ENCODE assay signal across 17 cellular contexts in the genomic region with DNA sequence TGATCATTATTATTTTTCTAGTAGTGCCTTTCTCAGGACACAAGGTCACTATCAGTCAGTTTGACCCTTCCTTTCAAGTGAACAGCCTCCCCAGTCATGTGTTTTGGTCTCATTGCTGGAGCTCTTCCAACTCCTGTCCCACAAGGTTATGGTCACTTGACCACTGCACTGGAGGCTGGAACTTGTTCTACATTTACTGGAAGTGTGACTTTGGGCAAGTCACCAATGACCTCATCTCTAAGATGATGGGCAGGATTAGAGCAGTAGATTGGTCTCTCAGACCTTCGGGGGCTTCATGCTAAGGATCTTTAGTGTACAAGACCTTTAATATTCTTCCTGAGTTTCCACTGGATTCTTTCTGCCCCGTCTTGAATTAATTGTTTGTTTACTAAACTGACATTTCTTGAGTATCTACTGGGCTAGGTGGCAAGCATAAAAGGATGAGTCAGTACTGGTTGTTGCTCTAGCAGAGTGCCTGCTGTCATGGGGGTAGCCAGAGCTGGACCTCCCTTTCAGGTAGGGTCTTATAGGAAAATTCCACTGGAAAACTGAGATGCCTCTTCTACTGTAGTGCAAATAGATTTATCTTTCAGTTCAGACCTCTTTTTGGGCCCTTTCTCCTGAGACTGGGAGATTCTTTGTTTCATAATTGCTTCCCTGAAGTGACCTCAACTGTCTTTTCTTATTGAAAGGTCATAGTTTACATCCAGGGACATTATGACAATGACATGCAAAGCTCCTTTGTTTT.
DNase-seq lines count a peak whose midpoint lies in the region; ATAC-seq, FAIRE-seq and TF ChIP-seq lines count a peak whose summit lies in the region.
"Had no signal": no experiment of that assay in that cellular context is flagged by ENCODE, and none has a peak within 500 bp of the region (broad histone marks: within the 10 kb centered on the region; RNA-seq: fewer than 3 reads in every experiment).

No MANE protein-coding gene starts in this region.

- no peaks in the 10 kb centered on the region for H3K79me2 ChIP-seq in HCT116 (ENCODE audit: insufficient read depth, low read length)
- no peaks in the 10 kb centered on the region for H3K79me2 ChIP-seq in GM12878 (ENCODE audit: control insufficient read depth, insufficient read depth, low read length)

- H2AFZ ChIP-seq in HCT116 (ENCODE audit: low read depth, low read length, poor library complexity, severe bottlenecking) (no peak overlapping the region), GM12878 (ENCODE audit: control insufficient read depth, low read depth, low read length) (no peak overlapping the region)

- RAD21 ChIA-PET in HCT116 (lab: Charles Lee; ENCODE audit: low non-redundant PET in 1 of 2, low total read pairs in 2 of 2, uncharacterized antibody in 2 of 2, unreplicated experiment in 2 of 2) (no interaction called here), GM12878 (lab: Charles Lee; ENCODE audit: unreplicated experiment) (interaction anchor here (0.7 to 1.1 kb wide), 4 partner anchors 9 to 129 kb away, joined by 3 to 5 read pairs (median 3); no protein-coding TSS in a partner anchor)

- H3K27ac ChIP-seq in A549 (0 out of 6 replicates have a peak overlapping the region, but pooled peaks of 1 of the 2 experiments have one; percentile 17), HCT116 (ENCODE audit: low read depth, low read length) (no peak overlapping the region), GM12878 (ENCODE audit: control insufficient read depth, insufficient read depth) (no peak overlapping the region), iPS-18a (ENCODE audit: low read length) (peak overlapping the region; percentile 60), sigmoid colon (no peak overlapping the region), brain microvascular endothelial cell (no peak overlapping the region)
- H3K27ac ChIP-seq: breast epithelium, KMS-11, pancreas, vagina had no signal

- TF ChIP-seq POLR2A in A549 (IDR thresholded peaks at IDR 0.05; ENCODE audit: low read length) (no peak), HCT116 (IDR thresholded peaks at IDR 0.05; ENCODE audit: borderline replicate concordance, extremely low read depth, insufficient read depth, insufficient read length) (no peak), GM12878 (IDR thresholded peaks at IDR 0.05; ENCODE audit: low read depth, low read length) (no peak), sigmoid colon (IDR thresholded peaks at IDR 0.05) (no peak)

- peak; percentile 54 to 66; a peak in 5 of 6 replicates for ATAC-seq in A549
- no peak for ATAC-seq in HCT116
- peak; percentile 21; the same call in 1 of the 3 replicates for ATAC-seq in GM12878

- H3K9ac ChIP-seq in HCT116 (ENCODE audit: low read length) (no peak overlapping the region), GM12878 (ENCODE audit: control insufficient read depth, insufficient read depth, low read length) (no peak overlapping the region), iPS-18a (ENCODE audit: low read length) (peak overlapping the region; percentile 5)
- H3K9ac ChIP-seq: KMS-11 had no signal

- H4K20me1 ChIP-seq in HCT116 (ENCODE audit: insufficient read depth) (no peaks in the 10 kb centered on the region), GM12878 (ENCODE audit: control insufficient read depth, insufficient read depth) (no peaks in the 10 kb centered on the region)

- no peaks in the 10 kb centered on the region for H3K9me2 ChIP-seq in HCT116 (ENCODE audit: insufficient read depth)

- CTCF ChIA-PET in A549 (lab: Yijun Ruan, JAX): interaction anchor here (2.1 kb wide), 1 partner anchor 18 kb away, joined by 7 read pairs; no protein-coding TSS in a partner anchor
- CTCF ChIA-PET in HCT116 (lab: Charles Lee): interaction anchor here (1.2 kb wide), 1 partner anchor 18 kb away, joined by 3 read pairs; no protein-coding TSS in a partner anchor
- CTCF ChIA-PET in GM12878 (lab: Yijun Ruan, JAX): interaction anchor here (0.9 to 2.1 kb wide), 10 partner anchors 9 to 276 kb away, joined by 3 to 11 read pairs (median 4); no protein-coding TSS in a partner anchor

- H3K4me3 ChIP-seq in A549 (no peak overlapping the region), HCT116 (replicated peaks in 1 of 2; ENCODE audit: low read depth in 1 of 2, low read length in 2 of 2) (no peak overlapping the region), GM12878 (no peak overlapping the region), iPS-18a (ENCODE audit: low read length) (peak overlapping the region; percentile 6), sigmoid colon (no peak overlapping the region), brain microvascular endothelial cell (ENCODE audit: low read depth, low read length) (no peak overlapping the region)
- H3K4me3 ChIP-seq: breast epithelium, pancreas, vagina had no signal

- BruUV-seq in HCT116 (replicated peaks; lab: Mats Ljungman, UMichigan) (no TSS peak), GM12878 (replicated peaks; lab: Mats Ljungman, UMichigan) (no TSS peak)

- H3K27me3 ChIP-seq in HCT116 (ENCODE audit: insufficient read depth, low read length) (no peaks in the 10 kb centered on the region), GM12878 (replicated peaks in 1 of 2; ENCODE audit: control insufficient read depth in 2 of 2, insufficient read depth in 2 of 2, low read length in 1 of 2) (no peaks in the 10 kb centered on the region), iPS-18a (ENCODE audit: control insufficient read depth, insufficient read depth, low read length) (no peaks in the 10 kb centered on the region), sigmoid colon (no peaks in the 10 kb centered on the region), brain microvascular endothelial cell (replicated peaks) (no peaks in the 10 kb centered on the region)
- H3K27me3 ChIP-seq: breast epithelium, pancreas, vagina had no signal

- in situ Hi-C loops in GM12878 (cut with MboI) (no loop called here), brain microvascular endothelial cell (cut with HindIII; ENCODE audit: low pct_ligation_motif_present, low sequenced_read_pairs) (no loop called here)

- peak overlapping the region; percentile 69 for H3K4me2 ChIP-seq in A549
- H3K4me2 ChIP-seq in HCT116 (ENCODE audit: low read length): peak overlapping the region; percentile 28
- H3K4me2 ChIP-seq in GM12878 (ENCODE audit: control insufficient read depth, insufficient read depth): no peak overlapping the region
- H3K4me2 ChIP-seq: KMS-11 had no signal

- SMC1A ChIA-PET in GM12878 (lab: Charles Lee; ENCODE audit: uncharacterized antibody, unreplicated experiment): interaction anchor here (0.7 to 2.0 kb wide), 4 partner anchors 10 to 148 kb away, joined by 3 to 5 read pairs (median 4); no protein-coding TSS in a partner anchor

- H3K36me3 ChIP-seq in HCT116 (ENCODE audit: control insufficient read depth in 1 of 2, insufficient read depth in 2 of 2, low read length in 2 of 2) (no peaks in the 10 kb centered on the region), GM12878 (ENCODE audit: control insufficient read depth in 2 of 2, insufficient read depth in 2 of 2, low read length in 1 of 2) (no peaks in the 10 kb centered on the region; a peak in 1 of 4 replicates), iPS-18a (ENCODE audit: control insufficient read depth, low read depth, low read length) (no peaks in the 10 kb centered on the region), sigmoid colon (no peaks in the 10 kb centered on the region), brain microvascular endothelial cell (replicated peaks) (no peaks in the 10 kb centered on the region)
- H3K36me3 ChIP-seq: breast epithelium, pancreas, vagina had no signal

- TF ChIP-seq EP300 in A549 (IDR thresholded peaks at IDR 0.05) (no peak), GM12878 (IDR thresholded peaks at IDR 0.05; ENCODE audit: borderline replicate concordance in 1 of 2, control insufficient read depth in 1 of 2, low read depth in 2 of 2, low read length in 2 of 2) (no peak), sigmoid colon (IDR thresholded peaks at IDR 0.05) (no peak)

- H3K4me1 ChIP-seq in A549 (peaks cover 31% of the 10 kb centered on the region), HCT116 (ENCODE audit: control insufficient read depth in 1 of 2, insufficient read depth in 2 of 2, low read length in 2 of 2) (peaks cover 10 to 13% of the 10 kb centered on the region in 2 experiments), GM12878 (ENCODE audit: control insufficient read depth, insufficient read depth, low read length) (no peaks in the 10 kb centered on the region), iPS-18a (ENCODE audit: control insufficient read depth, low read depth, low read length) (peaks cover 35% of the 10 kb centered on the region), sigmoid colon (no peaks in the 10 kb centered on the region)
- H3K4me1 ChIP-seq: breast epithelium, pancreas, vagina had no signal

- no peak for TF ChIP-seq CTCF in A549 (IDR thresholded peaks at IDR 0.05)
- no peak for TF ChIP-seq CTCF in HCT116 (IDR thresholded peaks at IDR 0.05 in 2 of 3, conservative IDR thresholded peaks at IDR 0.05 in 1 of 3; ENCODE audit: borderline replicate concordance in 1 of 3, insufficient read depth in 1 of 3, low read depth in 2 of 3, low read length in 2 of 3)
- TF ChIP-seq CTCF in GM12878 (IDR thresholded peaks at IDR 0.05 in 2 of 3, conservative IDR thresholded peaks at IDR 0.05 in 1 of 3; ENCODE audit: control insufficient read depth in 2 of 3, extremely low read depth in 1 of 3, insufficient read depth in 1 of 3, low read depth in 3 of 3, low read length in 3 of 3): no peak
- TF ChIP-seq CTCF in sigmoid colon (IDR thresholded peaks at IDR 0.05): no peak
- no peak for TF ChIP-seq CTCF in brain microvascular endothelial cell (IDR thresholded peaks at IDR 0.05; ENCODE audit: low read depth, low read length, missing control alignments)

- DNase-seq in A549 (ENCODE audit: low read depth in 1 of 2, low spot score in 1 of 2): peak in 1 of 2 experiments; percentile 20
- no peak for DNase-seq in HCT116 (ENCODE audit: low read depth, low spot score)
- DNase-seq in GM12878 (ENCODE audit: low read depth, low spot score): no peak
- DNase-seq in D341Med (ENCODE audit: low spot score): no peak
- no peak for DNase-seq in NCI-H187 treated with DMSO at 0.1 percent for 48 hours (lab: John Stamatoyannopoulos, UW)
- no peak for DNase-seq in sigmoid colon
- DNase-seq in brain microvascular endothelial cell: no peak
- DNase-seq: activated CD4-positive, alpha-beta T cell treated with anti-CD3 and anti-CD28 coated beads, Interleukin-2, amount 50 U/mL, for 1 hour; activated effector memory CD4-positive, alpha-beta T cell treated with anti-CD3 and anti-CD28 coated beads, Interleukin-2, amount 50 U/mL, for 16 hours; hypothalamus; NCI-H2029 had no signal

- no peak for TF ChIP-seq RAD21 in A549 (conservative IDR thresholded peaks at IDR 0.05 in 1 of 2, IDR thresholded peaks at IDR 0.05 in 1 of 2)
- no peak for TF ChIP-seq RAD21 in HCT116 (IDR thresholded peaks at IDR 0.05; ENCODE audit: low read depth)
- TF ChIP-seq RAD21 in GM12878 (IDR thresholded peaks at IDR 0.05; ENCODE audit: insufficient read depth, low read depth, low read length): no peak

- intact Hi-C loops in HCT116 (cut with micrococcal nuclease): no loop called here
- intact Hi-C loops in GM12878 (cut with micrococcal nuclease; ENCODE audit: unreplicated experiment): no loop called here
- intact Hi-C loops in sigmoid colon (cut with DNase I): no loop called here

- H3K9me3 ChIP-seq in A549: no peaks in the 10 kb centered on the region
- no peaks in the 10 kb centered on the region for H3K9me3 ChIP-seq in HCT116 (ENCODE audit: control insufficient read depth in 1 of 2, insufficient read depth in 1 of 2, low read depth in 1 of 2, low read length in 2 of 2)
- no peaks in the 10 kb centered on the region; the same call in 2 of the 3 replicates for H3K9me3 ChIP-seq in GM12878 (replicated peaks; ENCODE audit: control insufficient read depth, insufficient read depth, low read length)
- H3K9me3 ChIP-seq in iPS-18a (ENCODE audit: control insufficient read depth, low read depth, low read length): no peaks in the 10 kb centered on the region
- no peaks in the 10 kb centered on the region for H3K9me3 ChIP-seq in sigmoid colon
- H3K9me3 ChIP-seq: breast epithelium, pancreas, vagina had no signal

- 7% methylated on average over 2 of the region's 2 CpGs for WGBS in A549 (ENCODE audit: missing lambda C conversion rate)
- whole genome bisulfite sequencing in GM12878 (ENCODE audit: insufficient coverage, insufficient replicate concordance, low lambda C conversion rate, missing lambda C conversion rate): 0% methylated on average over 2 of the region's 2 CpGs
- 67 to 78% methylated on average over 2 of the region's 2 CpGs for WGBS in sigmoid colon, 2 donors

- FAIRE-seq in A549 (lab: Jason Lieb, UNC) (no peak), GM12878 (lab: Jason Lieb, UNC) (no peak)
- FAIRE-seq: endothelial cell of umbilical vein, pancreas had no signal

- POLR2A ChIA-PET in A549 (lab: Yijun Ruan, JAX) (no interaction called here), HCT116 (lab: Charles Lee) (no interaction called here), GM12878 (lab: Charles Lee) (no interaction called here)
